In genomic region chr18:11981633-11982366, GRCh38 we compare ENCODE assay signal across 8 cellular contexts.
A peak's percentile ranks its signal among the peaks of the same experiment; 100 is the strongest.
DNase-seq lines count a peak whose midpoint lies in the region; ATAC-seq lines count a peak whose summit lies in the region.

No MANE protein-coding gene starts in this region.

- H3K36me3 ChIP-seq in NT2/D1 (ENCODE audit: insufficient read depth, insufficient read length, low read length) (peaks cover 13% of the 10 kb centered on the region), iPS-15b (ENCODE audit: control insufficient read depth, insufficient read depth, low read length) (no peaks in the 10 kb centered on the region)

- peak; percentile 13 for DNase-seq in activated naive CD4-positive, alpha-beta T cell treated with Interleukin-2 at 50 U/mL for 16 hours
- DNase-seq in activated naive CD4-positive, alpha-beta T cell (lab: John Stamatoyannopoulos, UW) = no peak
- DNase-seq in NT2/D1 (ENCODE audit: low read depth, low spot score) = no peak
- DNase-seq in superior temporal gyrus (ENCODE audit: extremely low spot score) = no peak

- ATAC-seq in HG02943 (IDR thresholded peaks at IDR 0.05; ENCODE audit: low read depth, unreplicated experiment) = peak; percentile 30

- H3K9ac ChIP-seq in NT2/D1 (ENCODE audit: insufficient read length, low read depth) = peak overlapping the region; percentile 79
- peak overlapping the region; percentile 65 for H3K9ac ChIP-seq in iPS-15b (ENCODE audit: low read depth, low read length)

- H3K4me3 ChIP-seq in NT2/D1 (ENCODE audit: insufficient read length, low read depth) (peak overlapping the region; percentile 72), iPS-15b (ENCODE audit: low read depth, low read length) (peak overlapping the region; percentile 91), skin epidermis (peak overlapping the region; percentile 63 to 96 (median 78))

- H3K27me3 ChIP-seq in NT2/D1 (ENCODE audit: insufficient read depth, insufficient read length) (no peaks in the 10 kb centered on the region), iPS-15b (ENCODE audit: control insufficient read depth, insufficient read depth, low read length) (no peaks in the 10 kb centered on the region)

- peaks cover 5% of the 10 kb centered on the region for H3K4me1 ChIP-seq in NT2/D1 (ENCODE audit: insufficient read depth, insufficient read length)
- peaks cover 18% of the 10 kb centered on the region for H3K4me1 ChIP-seq in iPS-15b (ENCODE audit: control insufficient read depth, insufficient read depth, low read length)

- H3K27ac ChIP-seq in angular gyrus (ENCODE audit: low read depth, low read length) = peak overlapping the region; percentile 19
- peak overlapping the region; percentile 72 to 97 (median 87) for H3K27ac ChIP-seq in skin epidermis

- H3K9me3 ChIP-seq in NT2/D1 (ENCODE audit: insufficient read depth, low read length) = no peaks in the 10 kb centered on the region
- no peaks in the 10 kb centered on the region for H3K9me3 ChIP-seq in iPS-15b (ENCODE audit: control insufficient read depth, insufficient read depth, low read length)
